ENCODE assay signal across 18 cellular contexts in the genomic region with DNA sequence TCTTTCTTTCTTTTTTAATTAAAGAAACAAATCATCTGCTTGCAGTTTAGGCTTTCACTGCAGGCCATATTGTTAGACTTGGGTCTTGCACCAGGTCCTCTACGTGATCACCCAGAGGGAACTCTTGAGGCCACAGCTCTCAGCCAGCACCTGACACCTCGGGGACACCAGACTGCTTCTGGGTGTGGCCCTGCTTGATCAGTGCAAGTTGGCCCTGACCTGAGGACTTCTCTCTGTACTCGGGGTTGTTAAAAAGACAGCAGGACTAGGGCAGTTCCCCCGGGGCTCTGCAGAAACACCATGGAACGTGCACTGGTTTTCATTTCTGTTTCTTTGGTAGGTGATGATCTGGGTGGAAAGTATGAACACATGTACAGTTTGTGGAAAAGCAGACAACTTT. TPM values are rescaled to one million over a fixed set of nuclear protein-coding genes. Genes with fewer than 3 reads are reported as not detected.
"Had no signal": no experiment of that assay in that cellular context is flagged by ENCODE, and none has a peak within 500 bp of the region (broad histone marks: within the 10 kb centered on the region; RNA-seq: fewer than 3 reads in every experiment).

No MANE protein-coding gene starts in this region.

- ATAC-seq: activated CD4-positive, CD25-positive, alpha-beta regulatory T cell treated with anti-CD3 and anti-CD28 coated beads, Interleukin-2, amount 50 U/mL, for 24 hours; effector memory CD8-positive, alpha-beta T cell; lower lobe of right lung; right lobe of liver; upper lobe of right lung had no signal

- DNase-seq: activated CD4-positive, alpha-beta T cell treated with anti-CD3 and anti-CD28 coated beads, Interleukin-2, amount 50 U/mL, for 48 hours; activated CD8-positive, alpha-beta memory T cell treated with anti-CD3 and anti-CD28 coated beads, Interleukin-2, amount 50 U/mL, for 4 hours; activated naive CD4-positive, alpha-beta T cell; activated naive CD8-positive, alpha-beta T cell treated with anti-CD3 and anti-CD28 coated beads, Interleukin-2, amount 10 ng/mL, durations not matched to agents 7 days and 5 days; activated T-cell treated with anti-CD3 and anti-CD28 coated beads, Interleukin-2, amount 50 U/mL, for 48 hours; effector memory CD8-positive, alpha-beta T cell; immature natural killer cell; lower lobe of right lung; right lobe of liver; upper lobe of right lung had no signal

- H3K27me3 Mint-ChIP-seq: activated naive CD8-positive, alpha-beta T cell treated with anti-CD3 and anti-CD28 coated beads, Interleukin-2, amount 10 ng/mL, durations not matched to agents 7 days and 5 days; brain; effector memory CD8-positive, alpha-beta T cell had no signal

- H3K9me3 Mint-ChIP-seq: activated naive CD8-positive, alpha-beta T cell treated with anti-CD3 and anti-CD28 coated beads, Interleukin-2, amount 10 ng/mL, durations not matched to agents 7 days and 5 days; brain; effector memory CD8-positive, alpha-beta T cell; immature natural killer cell; mesothelial cell of epicardium; T-helper 2 cell treated with Interferon-gamma antibody and Interleukin-4, amounts not matched to agents 5 μg/mL and 100 μg/mL, for 36 hours had no signal

- FAIRE-seq: frontal cortex had no signal

- H3K36me3 ChIP-seq: prostate gland, right lobe of liver, thoracic aorta had no signal

- H3K4me1 Mint-ChIP-seq: immature natural killer cell had no signal

- H3K27me3 ChIP-seq: heart left ventricle, right lobe of liver, upper lobe of right lung had no signal

- H3K27ac ChIP-seq: heart left ventricle, lower lobe of right lung, prostate gland, right lobe of liver, thoracic aorta, upper lobe of right lung had no signal

- H3K4me1 ChIP-seq: lower lobe of right lung, prostate gland, right lobe of liver, upper lobe of right lung had no signal

- H3K36me3 Mint-ChIP-seq: immature natural killer cell had no signal

- H3K9me3 ChIP-seq: heart left ventricle, lower lobe of right lung, prostate gland, right lobe of liver, thoracic aorta, upper lobe of right lung had no signal

- H3K4me3 Mint-ChIP-seq: activated naive CD8-positive, alpha-beta T cell treated with anti-CD3 and anti-CD28 coated beads, Interleukin-2, amount 10 ng/mL, durations not matched to agents 7 days and 5 days; brain; effector memory CD8-positive, alpha-beta T cell; immature natural killer cell; mesothelial cell of epicardium; T-helper 2 cell treated with Interferon-gamma antibody and Interleukin-4, amounts not matched to agents 5 μg/mL and 100 μg/mL, for 36 hours had no signal

- H3K4me3 ChIP-seq: heart left ventricle, lower lobe of right lung, prostate gland, right lobe of liver, thoracic aorta, upper lobe of right lung had no signal

- H3K27ac Mint-ChIP-seq: activated naive CD8-positive, alpha-beta T cell treated with anti-CD3 and anti-CD28 coated beads, Interleukin-2, amount 10 ng/mL, durations not matched to agents 7 days and 5 days; effector memory CD8-positive, alpha-beta T cell; immature natural killer cell; mesothelial cell of epicardium; T-helper 2 cell treated with Interferon-gamma antibody and Interleukin-4, amounts not matched to agents 5 μg/mL and 100 μg/mL, for 36 hours had no signal

RNA-seq across cellular contexts. Expression of gene MYO18B, which starts 51.2 kb away (rescaled TPM):
- total RNA-seq: frontal cortex, lower lobe of right lung had no signal
